Comparison of ENCODE assay signal across 24 cellular contexts in the genomic region with DNA sequence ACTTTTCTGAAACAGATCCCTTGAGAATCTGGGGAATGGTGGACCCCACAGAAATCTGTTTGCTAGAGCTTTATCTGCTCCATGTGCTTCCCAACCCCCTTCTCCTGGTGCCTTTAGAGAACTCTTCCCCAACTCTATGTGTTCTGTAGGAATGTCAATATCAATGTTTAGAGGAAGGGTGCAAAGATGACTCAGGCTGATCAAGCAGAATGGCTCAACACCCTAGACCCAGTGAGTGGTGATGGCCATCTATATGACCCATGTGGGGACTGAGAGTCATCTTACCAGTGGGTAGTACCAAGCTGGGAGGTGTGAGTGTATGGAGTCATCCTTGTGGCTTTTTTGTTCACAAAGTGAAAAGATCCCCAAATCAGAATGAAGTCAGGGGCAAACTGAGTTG.
"Had no signal": no experiment of that assay in that cellular context is flagged by ENCODE, and none has a peak within 500 bp of the region (broad histone marks: within the 10 kb centered on the region; RNA-seq: fewer than 3 reads in every experiment).

No MANE protein-coding gene starts in this region.

- H3K4me2 ChIP-seq: hepatocyte had no signal

- H3K27me3 ChIP-seq: dorsolateral prefrontal cortex, esophagus muscularis mucosa, foreskin keratinocyte, gastroesophageal sphincter, heart left ventricle, hepatocyte, left lung had no signal

- FAIRE-seq: colon, endothelial cell of umbilical vein, frontal cortex, kidney had no signal

- H3K27ac ChIP-seq: coronary artery, dorsolateral prefrontal cortex, esophagus muscularis mucosa, foreskin keratinocyte, gastroesophageal sphincter, heart left ventricle, hepatocyte, left lung, lower lobe of right lung had no signal

- H3K36me3 ChIP-seq: left lung, lower lobe of right lung had no signal

- DNase-seq: dermis blood vessel endothelial cell; dorsolateral prefrontal cortex; effector CD4-positive, alpha-beta T cell; effector memory CD4-positive, alpha-beta T cell; foreskin keratinocyte; heart left ventricle; hypothalamus; immature natural killer cell; islet precursor cell; kidney; kidney glomerular epithelial cell; left colon; left lung; left ventricle myocardium superior; lower lobe of right lung; mesenchymal stem cell; mucosa of descending colon had no signal

- H3K4me1 ChIP-seq: esophagus muscularis mucosa, foreskin keratinocyte, gastroesophageal sphincter, heart left ventricle, left lung, lower lobe of right lung had no signal

- ATAC-seq: foreskin keratinocyte, gastroesophageal sphincter, heart left ventricle, left colon, left lung, left ventricle myocardium superior, lower lobe of right lung, mucosa of descending colon had no signal

- H2AFZ ChIP-seq: hepatocyte had no signal

- H3K9me3 ChIP-seq: esophagus muscularis mucosa, gastroesophageal sphincter, heart left ventricle, lower lobe of right lung, mucosa of descending colon had no signal

- H3K79me2 ChIP-seq: hepatocyte had no signal

- H3K4me3 ChIP-seq: coronary artery, dorsolateral prefrontal cortex, esophagus muscularis mucosa, gastroesophageal sphincter, heart left ventricle, hepatocyte, left lung, lower lobe of right lung, mucosa of descending colon had no signal
